ENCODE assay signal across 8 cellular contexts in the genomic region with DNA sequence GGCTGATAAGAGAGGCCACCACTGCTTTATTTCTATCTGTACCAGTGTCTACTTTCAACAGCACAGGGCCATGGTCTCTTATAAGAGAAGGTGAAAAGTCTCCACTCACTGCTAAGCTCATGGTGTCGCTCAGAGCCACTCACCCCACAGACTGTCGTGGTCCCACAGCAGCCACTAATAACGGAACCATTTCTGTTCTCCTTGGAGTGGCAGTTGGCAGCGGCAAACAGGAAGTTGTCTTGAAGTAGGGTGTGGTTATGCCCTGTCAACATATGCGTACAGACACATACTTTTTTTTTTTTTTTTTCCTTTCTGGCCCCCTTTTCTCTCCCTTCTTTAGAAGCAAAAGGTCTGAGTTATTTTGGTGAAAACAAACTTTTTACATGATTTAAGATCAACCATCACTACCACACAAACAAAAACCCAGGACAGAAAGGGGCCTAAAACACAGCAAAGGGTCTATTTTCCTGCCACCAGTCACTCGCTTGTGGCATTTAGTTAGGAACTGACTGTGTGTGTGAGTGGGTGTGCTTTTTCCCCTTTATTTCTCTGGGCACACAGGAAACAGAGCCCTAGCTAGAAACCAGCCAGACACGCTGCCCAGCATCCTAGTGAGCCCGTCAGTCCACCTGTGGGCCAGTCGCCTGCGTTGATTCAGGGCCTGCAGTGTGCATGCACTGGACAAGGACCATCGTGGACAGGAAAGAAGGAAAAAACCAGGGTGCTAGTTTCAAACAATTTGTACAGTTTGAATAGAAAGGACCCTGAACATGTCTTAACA.
A peak's percentile ranks its signal among the peaks of the same experiment; 100 is the strongest.
DNase-seq lines count a peak whose midpoint lies in the region; FAIRE-seq and TF ChIP-seq lines count a peak whose summit lies in the region.

No MANE protein-coding gene starts in this region.

- no peaks in the 10 kb centered on the region for H3K27me3 Mint-ChIP-seq in activated CD4-positive, alpha-beta memory T cell treated with anti-CD3 and anti-CD28 coated beads for 36 hours
- H3K27me3 Mint-ChIP-seq in mesothelial cell of epicardium (ENCODE audit: low read depth): no peaks in the 10 kb centered on the region

- no peaks in the 10 kb centered on the region for H3K9me3 ChIP-seq in stomach

- TF ChIP-seq EP300 in stomach (IDR thresholded peaks at IDR 0.05): no peak

- peak overlapping the region; percentile 28 to 88 (median 81) for H3K27ac ChIP-seq in stomach

- peak; percentile 84 for FAIRE-seq in GM19239 (lab: Jason Lieb, UNC)

- peak overlapping the region; percentile 37 to 47 (median 39) for H3K4me3 ChIP-seq in stomach

- no peaks in the 10 kb centered on the region for H3K36me3 ChIP-seq in stomach

- no peaks in the 10 kb centered on the region for H3K9me3 Mint-ChIP-seq in activated CD4-positive, alpha-beta memory T cell treated with anti-CD3 and anti-CD28 coated beads for 36 hours
- H3K9me3 Mint-ChIP-seq in mesothelial cell of epicardium: no peaks in the 10 kb centered on the region

- H3K4me1 ChIP-seq in stomach: peaks cover 30 to 89% (median 67%) of the 10 kb centered on the region in 4 donors

- no peaks in the 10 kb centered on the region for H3K36me3 Mint-ChIP-seq in activated CD4-positive, alpha-beta memory T cell treated with anti-CD3 and anti-CD28 coated beads for 36 hours
- H3K36me3 Mint-ChIP-seq in mesothelial cell of epicardium: no peaks in the 10 kb centered on the region

- intact Hi-C loops in activated CD4-positive, alpha-beta memory T cell treated with anti-CD3 and anti-CD28 coated beads for 36 hours (cut with micrococcal nuclease): loop anchor here (1.0 to 5.0 kb wide), 7 partner anchors 13 to 665 kb away; a partner anchor contains a TSS
- intact Hi-C loops in cardiac septum (cut with DNase I) (no loop called here), stomach (cut with DNase I; ENCODE audit: low total_unique reads) (no loop called here)

- peak overlapping the region; percentile 78 for H3K4me3 Mint-ChIP-seq in activated CD4-positive, alpha-beta memory T cell treated with anti-CD3 and anti-CD28 coated beads for 36 hours
- no peak overlapping the region for H3K4me3 Mint-ChIP-seq in mesothelial cell of epicardium

- DNase-seq in A172 (ENCODE audit: low spot score) (peak; percentile 21), GM19239 (ENCODE audit: insufficient read length, low spot score) (no peak), KBM-7 (peak; percentile 76), cardiac septum (ENCODE audit: low spot score) (peak; percentile 80), stomach (peak; percentile 56), GOT3 (lab: John Stamatoyannopoulos, UW) (no peak), mesothelial cell of epicardium (ENCODE audit: low spot score in 2 of 2, unreplicated experiment in 2 of 2) (no peak)
- peak; percentile 84 for DNase-seq in activated CD4-positive, alpha-beta memory T cell treated with anti-CD3 and anti-CD28 coated beads for 36 hours

- WGBS in stomach, 5 donors: 32 to 54% (median 43%) methylated on average over 11 of the region's 11 CpGs

- H3K4me1 Mint-ChIP-seq in activated CD4-positive, alpha-beta memory T cell treated with anti-CD3 and anti-CD28 coated beads for 36 hours (ENCODE audit: low read depth): peaks cover 82% of the 10 kb centered on the region
- no peaks in the 10 kb centered on the region for H3K4me1 Mint-ChIP-seq in mesothelial cell of epicardium

- TF ChIP-seq CTCF in stomach (IDR thresholded peaks at IDR 0.05) (no peak), mesothelial cell of epicardium (IDR thresholded peaks at IDR 0.05; ENCODE audit: unreplicated experiment) (no peak)

- no peak for TF ChIP-seq POLR2A in stomach (IDR thresholded peaks at IDR 0.05)

- CTCF ChIA-PET in activated CD4-positive, alpha-beta memory T cell treated with anti-CD3 and anti-CD28 coated beads for 36 hours (lab: Charles Lee): interaction anchor here (1.0 to 3.7 kb wide), 3 partner anchors 21 to 330 kb away, joined by 3 to 22 read pairs (median 4); no protein-coding TSS in a partner anchor

- in situ Hi-C loops in KBM-7 (cut with MboI; ENCODE audit: low pct_unique_long_range_greater_than_20kb, low sequenced_read_pairs): no loop called here

- POLR2A ChIA-PET in activated CD4-positive, alpha-beta memory T cell treated with anti-CD3 and anti-CD28 coated beads for 36 hours (lab: Charles Lee): interaction anchor here (0.8 to 2.0 kb wide), 2 partner anchors 11 to 13 kb away, joined by 5 to 6 read pairs; no protein-coding TSS in a partner anchor

- no peaks in the 10 kb centered on the region for H3K27me3 ChIP-seq in stomach

- peak overlapping the region; percentile 95 for H3K27ac Mint-ChIP-seq in activated CD4-positive, alpha-beta memory T cell treated with anti-CD3 and anti-CD28 coated beads for 36 hours
- H3K27ac Mint-ChIP-seq in mesothelial cell of epicardium: no peak overlapping the region

Comparison
In these comparisons a context has a peak if more than half of its experiments do, and no peak if none do; other contexts are left out.
1. DNase-seq: peak in A172 (single experiment), KBM-7 (single experiment), activated CD4-positive, alpha-beta memory T cell treated with anti-CD3 and anti-CD28 coated beads for 36 hours (single experiment), cardiac septum (single experiment) and stomach (single experiment); none in GM19239 (single experiment), GOT3 (single experiment) and mesothelial cell of epicardium (0 of 2).